11 cellular contexts compared by ENCODE assay signal in genomic region chr7:101717986-101718746, GRCh38.
DNase-seq lines count a peak whose midpoint lies in the region; ATAC-seq and TF ChIP-seq lines count a peak whose summit lies in the region.
"Had no signal": no experiment of that assay in that cellular context is flagged by ENCODE, and none has a peak within 500 bp of the region (broad histone marks: within the 10 kb centered on the region; RNA-seq: fewer than 3 reads in every experiment).

No MANE protein-coding gene starts in this region.

- no peak for TF ChIP-seq CTCF in RWPE2 (IDR thresholded peaks at IDR 0.05; ENCODE audit: poor library complexity, severe bottlenecking)
- no peak for TF ChIP-seq CTCF in fibroblast of pulmonary artery (IDR thresholded peaks at IDR 0.05; ENCODE audit: low read length, missing control alignments)
- TF ChIP-seq CTCF in CD8-positive, alpha-beta T cell (IDR thresholded peaks at IDR 0.05), result no peak
- no peak for TF ChIP-seq CTCF in gastrocnemius medialis (IDR thresholded peaks at IDR 0.05 in 4 of 5, conservative IDR thresholded peaks at IDR 0.05 in 1 of 5)

- H3K27me3 ChIP-seq in RWPE2 (ENCODE audit: insufficient read depth, poor library complexity, severe bottlenecking), result no peaks in the 10 kb centered on the region
- no peaks in the 10 kb centered on the region for H3K27me3 ChIP-seq in skeletal muscle satellite cell (ENCODE audit: control insufficient read depth, insufficient read depth, low read length)
- no peaks in the 10 kb centered on the region for H3K27me3 ChIP-seq in CD8-positive, alpha-beta T cell (ENCODE audit: insufficient read depth, low read length)
- no peaks in the 10 kb centered on the region for H3K27me3 ChIP-seq in gastrocnemius medialis

- H3K4me3 ChIP-seq in RWPE2 (ENCODE audit: severe bottlenecking), result no peak overlapping the region
- H3K4me3 ChIP-seq in fibroblast of pulmonary artery (replicated peaks; ENCODE audit: low read depth, low read length), result no peak overlapping the region
- no peak overlapping the region for H3K4me3 ChIP-seq in skeletal muscle satellite cell (ENCODE audit: low read length)
- H3K4me3 ChIP-seq in CD8-positive, alpha-beta T cell (ENCODE audit: low read depth, low read length), result no peak overlapping the region
- no peak overlapping the region for H3K4me3 ChIP-seq in gastrocnemius medialis

- no peaks in the 10 kb centered on the region for H3K36me3 Mint-ChIP-seq in CD8-positive, alpha-beta T cell

- DNase-seq in H4 (ENCODE audit: low spot score), result peak; percentile 96
- no peak for DNase-seq in RWPE2 (ENCODE audit: low spot score)
- peak; percentile 47 for DNase-seq in fibroblast of pulmonary artery (ENCODE audit: low read depth)
- no peak for DNase-seq in CD8-positive, alpha-beta T cell
- DNase-seq in gastrocnemius medialis, result no peak
- DNase-seq in activated CD8-positive, alpha-beta memory T cell treated with anti-CD3 and anti-CD28 coated beads, Interleukin-2, amount 50 U/mL, for 4 hours, result no peak
- DNase-seq: NCI-H1105 treated with DMSO at 0.1 percent for 48 hours; stimulated activated naive CD4-positive, alpha-beta T cell treated with Interleukin-2 at 50 U/mL for 16 hours had no signal

- intact Hi-C loops in CD8-positive, alpha-beta T cell (cut with DNase I, micrococcal nuclease), result no loop called here
- intact Hi-C loops in gastrocnemius medialis (cut with DNase I; ENCODE audit: low total_unique reads), result no loop called here

- in situ Hi-C loops in gastrocnemius medialis (cut with MboI; ENCODE audit: low sequenced_read_pairs in 4 of 4), result no loop called here

- H3K4me2 ChIP-seq in skeletal muscle satellite cell (ENCODE audit: low read length), result peak overlapping the region; percentile 47

- peak overlapping the region; percentile 35 for H3K9ac ChIP-seq in skeletal muscle satellite cell (ENCODE audit: low read depth, low read length)

- H3K9me3 Mint-ChIP-seq in CD8-positive, alpha-beta T cell, result no peaks in the 10 kb centered on the region
- H3K9me3 Mint-ChIP-seq: neural crest cell had no signal

- no peak overlapping the region for H3K27ac Mint-ChIP-seq in CD8-positive, alpha-beta T cell

- no peak overlapping the region for H3K4me3 Mint-ChIP-seq in CD8-positive, alpha-beta T cell
- H3K4me3 Mint-ChIP-seq: neural crest cell had no signal

- no peak for TF ChIP-seq POLR2A in gastrocnemius medialis (IDR thresholded peaks at IDR 0.05)

- H3K36me3 ChIP-seq in RWPE2 (ENCODE audit: low read depth) (no peaks in the 10 kb centered on the region), skeletal muscle satellite cell (ENCODE audit: insufficient read depth, low read length) (no peaks in the 10 kb centered on the region), gastrocnemius medialis (no peaks in the 10 kb centered on the region)
- H3K36me3 ChIP-seq in CD8-positive, alpha-beta T cell (ENCODE audit: insufficient read depth, low read length), result no peaks in the 10 kb centered on the region

- CTCF ChIA-PET in CD8-positive, alpha-beta T cell (lab: Charles Lee), result interaction anchor here (0.7 kb wide), 1 partner anchor 49 kb away, joined by 3 read pairs; no protein-coding TSS in a partner anchor

- POLR2A ChIA-PET in CD8-positive, alpha-beta T cell (lab: Charles Lee), result no interaction called here

- H3K27ac ChIP-seq in RWPE2 (ENCODE audit: poor library complexity, severe bottlenecking) (peak overlapping the region; percentile 22), gastrocnemius medialis (peak overlapping the region in 1 of 4 donors; percentile 51)
- H3K27ac ChIP-seq in CD8-positive, alpha-beta T cell (ENCODE audit: low read depth, low read length), result no peak overlapping the region

- peak; percentile 66 for ATAC-seq in RWPE2 (ENCODE audit: low read depth)
- no peak for ATAC-seq in CD8-positive, alpha-beta T cell
- no peak for ATAC-seq in gastrocnemius medialis
- no peak for ATAC-seq in HG02884 (IDR thresholded peaks at IDR 0.05; ENCODE audit: unreplicated experiment)

- no peaks in the 10 kb centered on the region for H3K27me3 Mint-ChIP-seq in CD8-positive, alpha-beta T cell (ENCODE audit: low read depth)

- no peaks in the 10 kb centered on the region for H3K4me1 Mint-ChIP-seq in CD8-positive, alpha-beta T cell (ENCODE audit: low read depth)
- H3K4me1 Mint-ChIP-seq: neural crest cell had no signal

- H3K4me1 ChIP-seq in RWPE2 (ENCODE audit: insufficient read depth, poor library complexity, severe bottlenecking) (peaks cover 11% of the 10 kb centered on the region), skeletal muscle satellite cell (ENCODE audit: control insufficient read depth, insufficient read depth, low read length) (peaks cover 15% of the 10 kb centered on the region), gastrocnemius medialis (no peaks in the 10 kb centered on the region)
- no peaks in the 10 kb centered on the region for H3K4me1 ChIP-seq in CD8-positive, alpha-beta T cell (ENCODE audit: insufficient read depth, low read length)

- H3K9me3 ChIP-seq in RWPE2 (ENCODE audit: severe bottlenecking) (no peaks in the 10 kb centered on the region), skeletal muscle satellite cell (replicated peaks; ENCODE audit: low read length) (no peaks in the 10 kb centered on the region), gastrocnemius medialis (no peaks in the 10 kb centered on the region)
- H3K9me3 ChIP-seq in CD8-positive, alpha-beta T cell (ENCODE audit: low read length), result no peaks in the 10 kb centered on the region

Comparison
In these comparisons a context has a peak if more than half of its experiments do, and no peak if none do; other contexts are left out.
1. DNase-seq: peak in H4 (single experiment) and fibroblast of pulmonary artery (single experiment); none in RWPE2 (single experiment), CD8-positive, alpha-beta T cell (0 of 7), gastrocnemius medialis (0 of 2) and activated CD8-positive, alpha-beta memory T cell treated with anti-CD3 and anti-CD28 coated beads, Interleukin-2, amount 50 U/mL, for 4 hours (single experiment).